9 cellular contexts compared by ENCODE assay signal in the genomic region with DNA sequence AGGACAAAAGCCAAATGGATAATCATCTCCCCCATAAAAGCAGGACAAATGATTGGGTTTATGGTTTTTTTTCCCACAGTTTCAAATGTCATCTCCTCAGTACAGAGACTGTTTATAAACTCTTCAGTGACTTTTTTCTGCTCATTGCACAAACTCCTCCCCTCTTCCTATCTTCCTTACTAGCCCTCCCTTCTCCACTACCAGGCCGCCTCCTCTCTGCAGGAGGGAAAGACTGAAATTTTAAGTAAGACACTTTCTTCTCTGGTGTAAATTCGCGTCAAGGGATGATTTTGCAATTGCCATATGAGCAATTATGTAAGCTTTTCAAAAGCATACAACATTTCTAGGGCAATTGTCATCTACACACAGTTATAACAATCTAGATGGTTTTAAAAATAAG. TPM values are rescaled to one million over a fixed set of nuclear protein-coding genes. Genes with fewer than 3 reads are reported as not detected.
DNase-seq lines count a peak whose midpoint lies in the region; ATAC-seq and TF ChIP-seq lines count a peak whose summit lies in the region.
"Had no signal": no experiment of that assay in that cellular context is flagged by ENCODE, and none has a peak within 500 bp of the region (broad histone marks: within the 10 kb centered on the region; RNA-seq: fewer than 3 reads in every experiment).

No MANE protein-coding gene starts in this region.

- intact Hi-C loops in vagina (cut with DNase I), result no loop called here

- TF ChIP-seq POLR2A in vagina (IDR thresholded peaks at IDR 0.05), result no peak

- no peaks in the 10 kb centered on the region for H3K27me3 Mint-ChIP-seq in stimulated activated naive CD8-positive, alpha-beta T cell treated with anti-CD3 and anti-CD28 coated beads, Interleukin-15, Interleukin-2, amounts not matched to agents 100 ng/mL and 50 ng/mL, for 24 hours

- ATAC-seq in stimulated activated naive CD8-positive, alpha-beta T cell treated with anti-CD3 and anti-CD28 coated beads, Interleukin-15, Interleukin-2, amounts not matched to agents 100 U/mL and 50 U/mL, for 24 hours, result no peak
- ATAC-seq in HG03342 (IDR thresholded peaks at IDR 0.05; ENCODE audit: unreplicated experiment), result no peak

- TF ChIP-seq CTCF in vagina (IDR thresholded peaks at IDR 0.05), result no peak

- H3K4me3 Mint-ChIP-seq in stimulated activated naive CD8-positive, alpha-beta T cell treated with anti-CD3 and anti-CD28 coated beads, Interleukin-15, Interleukin-2, amounts not matched to agents 100 ng/mL and 50 ng/mL, for 24 hours, result no peak overlapping the region

- H3K36me3 ChIP-seq in vagina, result no peaks in the 10 kb centered on the region
- H3K36me3 ChIP-seq: heart left ventricle had no signal

- peak overlapping the region; percentile 43 for H3K27ac ChIP-seq in vagina

- H3K9me3 Mint-ChIP-seq in stimulated activated naive CD8-positive, alpha-beta T cell treated with anti-CD3 and anti-CD28 coated beads, Interleukin-15, Interleukin-2, amounts not matched to agents 100 ng/mL and 50 ng/mL, for 24 hours, result no peaks in the 10 kb centered on the region

- no peaks in the 10 kb centered on the region for H3K27me3 ChIP-seq in vagina
- H3K27me3 ChIP-seq: heart left ventricle had no signal

- peaks cover 83% of the 10 kb centered on the region for H3K4me1 Mint-ChIP-seq in stimulated activated naive CD8-positive, alpha-beta T cell treated with anti-CD3 and anti-CD28 coated beads, Interleukin-15, Interleukin-2, amounts not matched to agents 100 ng/mL and 50 ng/mL, for 24 hours (ENCODE audit: low read depth)

- H3K36me3 Mint-ChIP-seq in stimulated activated naive CD8-positive, alpha-beta T cell treated with anti-CD3 and anti-CD28 coated beads, Interleukin-15, Interleukin-2, amounts not matched to agents 100 ng/mL and 50 ng/mL, for 24 hours (ENCODE audit: low read depth), result peaks cover 3% of the 10 kb centered on the region

- peaks cover 29% of the 10 kb centered on the region for H3K4me1 ChIP-seq in vagina

- no peak for DNase-seq in stimulated activated naive CD8-positive, alpha-beta T cell treated with anti-CD3 and anti-CD28 coated beads, Interleukin-15, Interleukin-2, amounts not matched to agents 100 U/mL and 50 U/mL, for 24 hours
- peak; percentile 97 for DNase-seq in SIG-M5 treated with dmso at 0.1 percent for 504 hours (lab: John Stamatoyannopoulos, UW; ENCODE audit: unreplicated experiment)
- peak; percentile 19 for DNase-seq in hepatic stellate cell (ENCODE audit: low spot score)
- DNase-seq in vagina (ENCODE audit: extremely low spot score in 2 of 2), result no peak
- no peak for DNase-seq in Ammon's horn (ENCODE audit: low spot score)
- DNase-seq in D341Med (ENCODE audit: low spot score), result no peak

- H3K9me3 ChIP-seq in vagina, result no peaks in the 10 kb centered on the region
- H3K9me3 ChIP-seq: heart left ventricle had no signal

- peak overlapping the region; percentile 37 for H3K27ac Mint-ChIP-seq in stimulated activated naive CD8-positive, alpha-beta T cell treated with anti-CD3 and anti-CD28 coated beads, Interleukin-15, Interleukin-2, amounts not matched to agents 100 ng/mL and 50 ng/mL, for 24 hours

- H3K4me3 ChIP-seq in vagina, result no peak overlapping the region
- H3K4me3 ChIP-seq: heart left ventricle had no signal

RNA-seq across cellular contexts. Expression of gene BTG1, which starts 37.0 kb away (rescaled TPM):
- 73.7 TPM for total RNA-seq in vagina

Comparison
In these comparisons a context has a peak if more than half of its experiments do, and no peak if none do; other contexts are left out.
1. DNase-seq: peak in SIG-M5 treated with dmso at 0.1 percent for 504 hours (single experiment) and hepatic stellate cell (single experiment); none in stimulated activated naive CD8-positive, alpha-beta T cell treated with anti-CD3 and anti-CD28 coated beads, Interleukin-15, Interleukin-2, amounts not matched to agents 100 U/mL and 50 U/mL, for 24 hours (single experiment), vagina (0 of 2), Ammon's horn (single experiment) and D341Med (single experiment).